8 cellular contexts compared by ENCODE assay signal in the genomic region with DNA sequence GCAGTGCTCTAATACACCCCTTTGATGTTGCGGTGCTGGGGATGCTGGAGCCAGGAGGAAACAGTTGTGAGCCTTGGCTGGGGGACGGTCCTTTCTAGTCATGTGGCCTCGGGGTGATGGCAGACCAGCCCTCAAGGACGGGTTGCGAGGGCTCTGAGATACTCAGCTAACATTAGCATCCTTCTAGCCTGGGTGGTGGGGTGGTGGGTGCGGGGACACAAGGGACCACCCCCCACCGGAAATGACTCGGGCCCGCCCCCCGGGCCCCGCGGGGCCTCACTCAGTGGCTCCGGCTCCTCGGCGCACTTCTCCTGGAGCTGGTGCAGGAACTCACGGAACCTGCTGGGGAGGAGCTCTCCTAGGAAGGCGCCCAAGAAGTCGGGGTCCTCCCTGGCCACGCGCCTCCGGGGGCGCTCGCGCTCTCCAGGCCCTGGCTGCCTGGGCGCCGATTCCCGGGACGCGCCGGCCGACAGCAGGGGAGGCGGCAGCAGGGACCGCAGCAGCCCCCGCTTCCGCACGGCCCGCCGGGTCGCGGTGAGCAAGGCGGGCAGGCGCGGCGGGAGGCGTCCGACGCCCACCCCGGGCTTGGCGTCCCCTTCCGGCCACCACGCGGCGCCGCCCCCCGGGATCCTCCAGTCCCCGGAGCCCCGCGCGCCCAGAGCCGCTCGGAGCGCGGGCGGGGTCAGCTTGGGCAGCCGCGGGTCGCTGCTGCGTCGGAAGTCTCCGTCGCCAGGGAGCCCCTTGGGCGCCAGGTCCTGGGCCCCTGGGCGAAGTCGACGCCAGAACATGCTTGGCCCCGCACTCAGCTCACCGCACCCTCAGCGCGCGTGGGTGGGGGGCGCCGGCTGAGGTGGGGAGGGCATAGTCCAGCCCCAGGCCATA. TPM values are rescaled to one million over a fixed set of nuclear protein-coding genes. Genes with fewer than 3 reads are reported as not detected.
A peak's percentile ranks its signal among the peaks of the same experiment; 100 is the strongest.
DNase-seq lines count a peak whose midpoint lies in the region; ATAC-seq and TF ChIP-seq lines count a peak whose summit lies in the region.

No MANE protein-coding gene starts in this region.

- ATAC-seq in lung (ENCODE audit: insufficient read depth, low FRiP score) (peak; percentile 42), upper lobe of right lung (peak; percentile 43), GM18870 (IDR thresholded peaks at IDR 0.05; ENCODE audit: unreplicated experiment) (no peak)

- peak overlapping the region; percentile 46 for H3K4me3 ChIP-seq in AG09309 (ENCODE audit: control insufficient read depth, low read depth, low read length)
- peak overlapping the region; percentile 46 for H3K4me3 ChIP-seq in Jurkat, Clone E6-1 (ENCODE audit: low read length)
- peak overlapping the region; percentile 36 to 46 for H3K4me3 ChIP-seq in cardiac fibroblast (replicated peaks in 1 of 2; ENCODE audit: low read depth in 2 of 2, low read length in 2 of 2)
- H3K4me3 ChIP-seq in lung, result peak overlapping the region; percentile 20
- peak overlapping the region; percentile 44 for H3K4me3 ChIP-seq in upper lobe of right lung
- no peak overlapping the region for H3K4me3 ChIP-seq in MM.1S (ENCODE audit: low read length)

- WGBS in lung, 2 donors, result 1% methylated on average over 64 to 82 of the region's 82 CpGs

- H3K9ac ChIP-seq in MM.1S (ENCODE audit: low read length), result no peak overlapping the region

- H2AFZ ChIP-seq in MM.1S (ENCODE audit: low read length), result no peak overlapping the region

- H3K79me2 ChIP-seq in MM.1S (ENCODE audit: low read length), result no peaks in the 10 kb centered on the region

- H3K27me3 ChIP-seq in lung (ENCODE audit: control insufficient read depth, insufficient read depth) (no peaks in the 10 kb centered on the region), upper lobe of right lung (peaks cover 11% of the 10 kb centered on the region), MM.1S (replicated peaks; ENCODE audit: insufficient read depth, low read length) (peaks cover 47% of the 10 kb centered on the region)

- peak; percentile 25 for TF ChIP-seq CTCF in AG09309 (IDR thresholded peaks at IDR 0.05; ENCODE audit: control insufficient read depth, insufficient read depth, low read depth, low read length, missing control alignments)
- TF ChIP-seq CTCF in cardiac fibroblast (IDR thresholded peaks at IDR 0.05; ENCODE audit: low read depth, low read length), result no peak
- no peak for TF ChIP-seq CTCF in lung (IDR thresholded peaks at IDR 0.05; ENCODE audit: control extremely low read depth, extremely low read depth)
- no peak for TF ChIP-seq CTCF in upper lobe of right lung (IDR thresholded peaks at IDR 0.05)
- TF ChIP-seq CTCF in MM.1S (IDR thresholded peaks at IDR 0.05; ENCODE audit: low read length), result no peak

- peaks cover 0 to 1% of the 10 kb centered on the region in 2 donors for H3K9me3 ChIP-seq in lung (ENCODE audit: control insufficient read depth in 2 of 2, insufficient read depth in 1 of 2, low read length in 1 of 2)
- no peaks in the 10 kb centered on the region for H3K9me3 ChIP-seq in upper lobe of right lung
- no peaks in the 10 kb centered on the region for H3K9me3 ChIP-seq in MM.1S (replicated peaks; ENCODE audit: insufficient read depth, low read length)

- DNase-seq in AG09309 (ENCODE audit: low read depth), result no peak
- DNase-seq in Jurkat, Clone E6-1 (ENCODE audit: low read depth, low spot score), result no peak
- no peak for DNase-seq in cardiac fibroblast (ENCODE audit: low read depth in 2 of 2)
- no peak for DNase-seq in lung (ENCODE audit: low spot score)
- no peak for DNase-seq in upper lobe of right lung
- no peak for DNase-seq in GDM1 (lab: John Stamatoyannopoulos, UW)
- no peak for DNase-seq in MM.1S

- no peak overlapping the region for H3K4me2 ChIP-seq in MM.1S (ENCODE audit: low read depth, low read length)

- H3F3A ChIP-seq in MM.1S (ENCODE audit: insufficient read depth, low read length), result peaks cover 3% of the 10 kb centered on the region

- H3K9me2 ChIP-seq in MM.1S (replicated peaks; ENCODE audit: insufficient read depth, low read length), result no peaks in the 10 kb centered on the region

- H3K27ac ChIP-seq in lung (ENCODE audit: low read depth in 1 of 2, low read length in 1 of 2), result no peak overlapping the region
- no peak overlapping the region for H3K27ac ChIP-seq in upper lobe of right lung
- H3K27ac ChIP-seq in MM.1S (ENCODE audit: low read length), result no peak overlapping the region

- H3K4me1 ChIP-seq in lung (ENCODE audit: control insufficient read depth in 2 of 2, insufficient read depth in 2 of 2, low read length in 2 of 2) (peaks cover 0 to 5% of the 10 kb centered on the region in 2 donors), upper lobe of right lung (peaks cover 13% of the 10 kb centered on the region), MM.1S (ENCODE audit: low read length) (0 out of 2 replicates have a peak, but pooled peaks cover 2% of the 10 kb centered on the region)

- H3K36me3 ChIP-seq in lung (ENCODE audit: control insufficient read depth in 2 of 2, insufficient read depth in 2 of 2, low read length in 2 of 2) (no peaks in the 10 kb centered on the region), upper lobe of right lung (no peaks in the 10 kb centered on the region), MM.1S (replicated peaks; ENCODE audit: insufficient read depth, low read length) (no peaks in the 10 kb centered on the region)

- H4K20me1 ChIP-seq in MM.1S (ENCODE audit: insufficient read depth, low read length), result no peaks in the 10 kb centered on the region

- intact Hi-C loops in upper lobe of right lung (cut with DNase I), result loop anchor here (5.0 kb wide), 1 partner anchor 483 kb away; no protein-coding TSS in a partner anchor

RNA-seq across cellular contexts. Expression of a gene that starts 0.9 kb away (rescaled TPM):
- polyA plus RNA-seq in Jurkat, Clone E6-1 (2012; ENCODE audit: insufficient read depth, insufficient read length), result not detected
- under 1 TPM; 0.15 to 0.28 TPM for total RNA-seq in lung
- polyA plus RNA-seq in lung, result not detected
- not detected for total RNA-seq in upper lobe of right lung

RNA-seq across cellular contexts. Expression of a gene that starts 5.9 kb away (rescaled TPM):
- 68.4 TPM for polyA plus RNA-seq in Jurkat, Clone E6-1 (2012; ENCODE audit: insufficient read depth, insufficient read length)
- total RNA-seq in lung (10 to 100 TPM; 14.3 to 30.1 TPM), upper lobe of right lung (25.6 TPM)
- polyA plus RNA-seq in lung, result 10 to 100 TPM; 36.3 to 54.7 TPM

RNA-seq across cellular contexts. Expression of a gene that starts 21.9 kb away (rescaled TPM):
- 21.3 TPM for polyA plus RNA-seq in Jurkat, Clone E6-1 (2012; ENCODE audit: insufficient read depth, insufficient read length)
- total RNA-seq in lung (10 to 100 TPM; 11.8 to 19.5 TPM), upper lobe of right lung (16.7 TPM)
- 10 to 100 TPM; 15.7 to 16.4 TPM for polyA plus RNA-seq in lung

RNA-seq across cellular contexts. Expression of a gene that starts 45.4 kb away (rescaled TPM):
- polyA plus RNA-seq in Jurkat, Clone E6-1 (2012; ENCODE audit: insufficient read depth, insufficient read length), result not detected
- total RNA-seq in lung (1 to 10 TPM; 2.2 to 3.6 TPM), upper lobe of right lung (1.1 TPM)
- polyA plus RNA-seq in lung, result 1 to 10 TPM; 3.4 to 3.8 TPM
